Comparison of ENCODE assay signal across 8 cellular contexts in the genomic region with DNA sequence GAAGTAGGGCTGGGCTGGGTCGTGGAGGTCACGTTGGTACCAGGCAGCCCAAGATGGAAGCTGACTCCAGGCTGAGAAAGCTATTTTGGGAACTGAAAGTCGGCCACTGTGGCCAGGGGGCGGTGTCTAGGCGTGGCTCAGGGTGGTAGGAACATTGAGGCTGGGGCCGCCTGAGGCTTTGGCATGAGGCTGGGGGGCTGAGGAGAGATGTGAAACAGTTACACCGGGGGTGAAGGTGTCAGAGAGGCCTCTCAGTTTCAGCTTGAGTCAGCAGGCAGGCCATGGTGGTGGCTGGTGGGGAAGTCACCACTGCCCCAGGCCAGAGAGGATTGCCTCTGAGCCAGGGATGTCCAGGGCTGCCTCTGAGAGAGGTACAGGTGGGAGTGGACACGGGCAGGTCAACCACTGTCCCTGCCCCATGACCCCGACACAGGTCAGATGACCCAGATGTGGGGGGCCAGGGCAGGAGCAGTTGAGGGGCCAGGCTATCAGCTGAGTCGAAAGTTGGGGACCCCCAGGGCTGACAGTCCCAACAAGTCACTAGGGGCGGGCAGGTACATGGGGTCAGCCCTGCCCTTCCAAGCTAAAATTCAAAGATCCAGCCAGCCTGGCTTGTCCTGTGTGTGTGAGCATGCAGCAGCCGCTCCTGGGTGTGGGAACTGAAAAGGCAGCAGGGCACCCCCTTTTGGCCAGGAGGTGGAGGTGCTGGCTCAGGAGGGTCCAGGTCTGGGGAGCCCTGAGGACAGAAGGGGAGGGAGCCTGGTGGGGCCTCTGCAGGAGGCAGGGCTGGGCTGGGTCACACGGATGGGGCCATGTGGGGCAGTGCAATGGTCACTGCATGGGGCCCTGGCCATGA. TPM values are rescaled to one million over a fixed set of nuclear protein-coding genes. Genes with fewer than 3 reads are reported as not detected.
DNase-seq lines count a peak whose midpoint lies in the region; ATAC-seq, FAIRE-seq and TF ChIP-seq lines count a peak whose summit lies in the region.

No MANE protein-coding gene starts in this region.

- ATAC-seq in HG02884 (IDR thresholded peaks at IDR 0.05; ENCODE audit: unreplicated experiment): peak; percentile 71

- no peak overlapping the region for H2AFZ ChIP-seq in fibroblast of lung (ENCODE audit: low read length)

- H3K9me3 ChIP-seq in A673 (ENCODE audit: low read depth, low read length, poor library complexity, severe bottlenecking) (no peaks in the 10 kb centered on the region), fibroblast of lung (ENCODE audit: control insufficient read depth, insufficient read depth, low read depth, low read length) (no peaks in the 10 kb centered on the region)

- H3K4me2 ChIP-seq in fibroblast of lung (ENCODE audit: extremely low read depth, insufficient read depth, low read length): no peak overlapping the region

- TF ChIP-seq CTCF in A673 (conservative IDR thresholded peaks at IDR 0.05; ENCODE audit: low read depth, low read length): peak; percentile 73
- TF ChIP-seq CTCF in fibroblast of lung (conservative IDR thresholded peaks at IDR 0.05 in 1 of 2, IDR thresholded peaks at IDR 0.05 in 1 of 2; ENCODE audit: low read depth in 1 of 2, low read length in 2 of 2): peak; percentile 11 to 52

- peak; percentile 100 for FAIRE-seq in GM18507 (lab: Jason Lieb, UNC)

- no TSS peak for BruUV-seq in A673 (replicated peaks; lab: Mats Ljungman, UMichigan)

- no peaks in the 10 kb centered on the region for H4K20me1 ChIP-seq in fibroblast of lung (ENCODE audit: control insufficient read depth, extremely low read depth, insufficient read depth, low read length)

- H3K36me3 ChIP-seq in A673 (ENCODE audit: insufficient read depth, low read length, poor library complexity, severe bottlenecking) (peaks cover 10% of the 10 kb centered on the region), fibroblast of lung (ENCODE audit: control insufficient read depth, insufficient read depth, low read length) (peaks cover 16% of the 10 kb centered on the region)

- POLR2A ChIA-PET in A673 (lab: Charles Lee; ENCODE audit: low non-redundant PET): no interaction called here

- H3K27ac ChIP-seq in A673 (ENCODE audit: low read depth, low read length, poor library complexity, severe bottlenecking) (no peak overlapping the region), fibroblast of lung (ENCODE audit: insufficient read depth, low read length) (peak overlapping the region; percentile 14)

- no peaks in the 10 kb centered on the region for H3K79me2 ChIP-seq in fibroblast of lung (ENCODE audit: control insufficient read depth, insufficient read depth, low read length)

- H3K27me3 ChIP-seq in A673 (replicated peaks; ENCODE audit: insufficient read depth, low read depth, low read length, poor library complexity): no peaks in the 10 kb centered on the region
- no peaks in the 10 kb centered on the region for H3K27me3 ChIP-seq in fibroblast of lung (ENCODE audit: control insufficient read depth, insufficient read depth, low read length)

- H3K9ac ChIP-seq in fibroblast of lung (ENCODE audit: insufficient read depth, low read length): no peak overlapping the region

- CTCF ChIA-PET in A673 (lab: Charles Lee): interaction anchor here (0.6 to 2.2 kb wide), 2 partner anchors 9 to 47 kb away, joined by 6 to 9 read pairs; no protein-coding TSS in a partner anchor

- no peaks in the 10 kb centered on the region for H3K4me1 ChIP-seq in A673 (ENCODE audit: insufficient read depth, low read length, poor library complexity, severe bottlenecking)
- H3K4me1 ChIP-seq in fibroblast of lung (ENCODE audit: control insufficient read depth, extremely low read depth, insufficient read depth, low read length): peaks cover 8% of the 10 kb centered on the region

- H3K4me3 ChIP-seq in A673 (ENCODE audit: low read depth, low read length, poor library complexity, severe bottlenecking) (no peak overlapping the region), fibroblast of lung (replicated peaks in 1 of 4; ENCODE audit: control extremely low read depth in 1 of 4, insufficient read depth in 1 of 4, low read depth in 3 of 4, low read length in 4 of 4) (no peak overlapping the region)

- peak; percentile 74 for DNase-seq in A673 (ENCODE audit: low spot score)
- DNase-seq in GM18507 (ENCODE audit: extremely low spot score, insufficient read length, low read depth): peak; percentile 92
- peak; percentile 66 for DNase-seq in NOMO-1 treated with DMSO at 0.1 percent for 48 hours (lab: John Stamatoyannopoulos, UW; ENCODE audit: unreplicated experiment)
- DNase-seq in activated T-cell treated with anti-CD3 and anti-CD28 coated beads for 24 hours (ENCODE audit: low read depth): peak; percentile 63
- DNase-seq in fibroblast of lung (ENCODE audit: low read depth in 2 of 2): peak; percentile 29 to 52
- peak; percentile 43 for DNase-seq in pons (ENCODE audit: low spot score)
- DNase-seq in cortex of kidney (lab: John Stamatoyannopoulos, UW): no peak

- intact Hi-C loops in A673 (cut with micrococcal nuclease; ENCODE audit: unreplicated experiment): no loop called here

RNA-seq across cellular contexts. Expression of a gene that starts 7.2 kb away (rescaled TPM):
- total RNA-seq in A673 (2021) (1.7 and 2.3 TPM in 2 replicates), fibroblast of lung (under 0.01 TPM in 1 of 2 replicates, not detected in the other)
- not detected in 2 replicates for polyA plus RNA-seq in fibroblast of lung
- 0.10 TPM in 1 of 2 replicates, not detected in the other for polyA plus RNA-seq in fibroblast of lung (2012)
- not detected in 2 replicates for polyA minus RNA-seq in fibroblast of lung (ENCODE audit: low replicate concordance)

RNA-seq across cellular contexts. Expression of a gene that starts 12.6 kb away (rescaled TPM):
- total RNA-seq in A673 (2021) (29.5 and 40.9 TPM in 2 replicates), fibroblast of lung (46.5 and 53.5 TPM in 2 replicates)
- 12.4 and 12.8 TPM in 2 replicates for polyA plus RNA-seq in fibroblast of lung
- polyA plus RNA-seq in fibroblast of lung (2012): 33.0 and 39.0 TPM in 2 replicates
- 23.5 and 35.6 TPM in 2 replicates for polyA minus RNA-seq in fibroblast of lung (ENCODE audit: low replicate concordance)

RNA-seq across cellular contexts. Expression of a gene that starts 16.1 kb away (rescaled TPM):
- total RNA-seq in A673 (2021) (79.8 and 88.3 TPM in 2 replicates), fibroblast of lung (17.5 and 23.4 TPM in 2 replicates)
- polyA plus RNA-seq in fibroblast of lung: 18.2 and 18.3 TPM in 2 replicates
- polyA plus RNA-seq in fibroblast of lung (2012): 30.6 and 41.2 TPM in 2 replicates
- 43.9 and 64.2 TPM in 2 replicates for polyA minus RNA-seq in fibroblast of lung (ENCODE audit: low replicate concordance)

RNA-seq across cellular contexts. Expression of a gene that starts 18.1 kb away (rescaled TPM):
- 95.4 and 98.9 TPM in 2 replicates for total RNA-seq in A673 (2021)
- 25.8 and 30.8 TPM in 2 replicates for total RNA-seq in fibroblast of lung
- 20.8 and 32.0 TPM in 2 replicates for polyA plus RNA-seq in fibroblast of lung
- polyA plus RNA-seq in fibroblast of lung (2012): 57.6 and 89.2 TPM in 2 replicates
- polyA minus RNA-seq in fibroblast of lung (ENCODE audit: low replicate concordance): 12.7 and 15.2 TPM in 2 replicates

RNA-seq across cellular contexts. Expression of a gene that starts 25.6 kb away (rescaled TPM):
- total RNA-seq in A673 (2021): 92.8 and 94.2 TPM in 2 replicates
- 16.7 and 19.3 TPM in 2 replicates for total RNA-seq in fibroblast of lung
- polyA plus RNA-seq in fibroblast of lung: 10.6 and 14.7 TPM in 2 replicates
- 20.2 and 31.5 TPM in 2 replicates for polyA plus RNA-seq in fibroblast of lung (2012)
- 45.3 and 49.2 TPM in 2 replicates for polyA minus RNA-seq in fibroblast of lung (ENCODE audit: low replicate concordance)
